ENCODE assay signal across 16 cellular contexts in the genomic region with DNA sequence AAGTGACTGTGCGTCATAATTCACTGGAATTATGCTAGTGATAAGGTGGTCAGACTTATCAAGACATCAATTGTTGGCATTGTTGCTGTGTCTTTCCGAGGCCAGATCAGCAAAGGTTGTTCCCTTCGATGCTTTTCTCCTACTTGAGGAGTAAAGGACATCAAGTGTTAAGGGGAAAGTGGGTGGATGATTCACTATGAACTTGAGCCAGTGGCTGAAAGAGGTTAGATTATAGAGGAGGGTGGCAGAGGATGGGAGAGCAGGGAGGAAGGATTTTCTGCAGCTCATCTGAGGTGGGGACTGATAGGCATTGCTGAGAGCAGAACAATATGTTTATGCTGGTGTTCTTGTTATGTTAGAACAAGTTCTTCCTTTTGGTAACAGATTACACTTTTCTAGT.
"Had no signal": no experiment of that assay in that cellular context is flagged by ENCODE, and none has a peak within 500 bp of the region (broad histone marks: within the 10 kb centered on the region; RNA-seq: fewer than 3 reads in every experiment).

No MANE protein-coding gene starts in this region.

- H3K4me2 ChIP-seq: neural progenitor cell, SK-N-SH had no signal

- H3K4me1 ChIP-seq: neural progenitor cell had no signal

- H3K4me3 Mint-ChIP-seq: activated naive CD8-positive, alpha-beta T cell; immature natural killer cell; neural progenitor cell had no signal

- H3K9me3 Mint-ChIP-seq: immature natural killer cell, neural progenitor cell had no signal

- H3K4me3 ChIP-seq: neural progenitor cell, ovary, upper lobe of right lung had no signal

- H3K36me3 ChIP-seq: neural progenitor cell, ovary, upper lobe of right lung had no signal

- FAIRE-seq: colon, endometrium had no signal

- H3K27ac ChIP-seq: neural progenitor cell, ovary, upper lobe of right lung had no signal

- H3K36me3 Mint-ChIP-seq: activated naive CD8-positive, alpha-beta T cell; immature natural killer cell had no signal

- DNase-seq: activated CD4-positive, alpha-beta T cell treated with anti-CD3 and anti-CD28 coated beads, Interleukin-2, amount 50 U/mL, for 4 hours; activated gamma-delta T cell treated with Interleukin-2 at 50 U/mL for 16 hours; amniotic stem cell; central memory CD4-positive, alpha-beta T cell; erythroblast; immature natural killer cell; left ventricle myocardium superior; ovary; SK-N-SH; stimulated activated naive CD4-positive, alpha-beta T cell; upper lobe of right lung had no signal

- H3K27ac Mint-ChIP-seq: activated naive CD8-positive, alpha-beta T cell; immature natural killer cell; neural progenitor cell had no signal

- H2AFZ ChIP-seq: neural progenitor cell had no signal

- H3K9me3 ChIP-seq: ovary, SK-N-SH, upper lobe of right lung had no signal

- H3K27me3 Mint-ChIP-seq: activated naive CD8-positive, alpha-beta T cell had no signal

- H3K4me1 Mint-ChIP-seq: neural progenitor cell had no signal

- H3K27me3 ChIP-seq: neural progenitor cell, ovary, upper lobe of right lung had no signal

- ATAC-seq: left ventricle myocardium superior, sciatic nerve, upper lobe of right lung had no signal
